ENCODE assay signal across 8 cellular contexts in genomic region chr10:37975407-37975991, GRCh38. TPM values are rescaled to one million over a fixed set of nuclear protein-coding genes. Genes with fewer than 3 reads are reported as not detected.
DNase-seq lines count a peak whose midpoint lies in the region; ATAC-seq and TF ChIP-seq lines count a peak whose summit lies in the region.

No MANE protein-coding gene starts in this region.

- H3K4me2 ChIP-seq in OCI-LY3 (ENCODE audit: low read length) (peak overlapping the region; percentile 85), mesenchymal stem cell (ENCODE audit: low read length, poor library complexity, severe bottlenecking) (peak overlapping the region; percentile 91)

- H3K4me3 ChIP-seq in heart right ventricle (peak overlapping the region; percentile 71 to 96 (median 89)), OCI-LY3 (ENCODE audit: low read length) (peak overlapping the region; percentile 96), mesenchymal stem cell (ENCODE audit: insufficient read depth in 1 of 2, low read depth in 1 of 2, low read length in 2 of 2) (peak overlapping the region in 1 of 2 experiments; percentile 94), upper lobe of left lung (peak overlapping the region; percentile 37 to 93 (median 68))

- no peak overlapping the region for H4K91ac ChIP-seq in mesenchymal stem cell (ENCODE audit: low read length)

- H3K23ac ChIP-seq in mesenchymal stem cell (ENCODE audit: low read length in 2 of 2): no peak overlapping the region

- intact Hi-C loops in heart right ventricle (cut with DNase I): loop anchor here in 6 of 10 donors (5.0 to 10.0 kb wide), 5 partner anchors 37 to 122 kb away; partner anchors contain the start of genes ZNF248 (in 5 of the 6), ZNF33A (in 1 of the 6) and ZNF37A (in 1 of the 6)
- intact Hi-C loops in Right ventricle myocardium inferior (cut with DNase I): loop anchor here (2.0 to 5.0 kb wide), 3 partner anchors 35 to 117 kb away; partner anchors contain the start of genes ZNF33A and ZNF37A

- peak overlapping the region; percentile 90 for H3K9ac ChIP-seq in OCI-LY3 (ENCODE audit: low read length)
- H3K9ac ChIP-seq in mesenchymal stem cell (ENCODE audit: low read length): peak overlapping the region; percentile 97

- H3K14ac ChIP-seq in mesenchymal stem cell (ENCODE audit: low read length in 2 of 2): peak overlapping the region in 1 of 2 experiments; percentile 91

- H2AK5ac ChIP-seq in mesenchymal stem cell (ENCODE audit: low read length, severe bottlenecking): no peak overlapping the region

- H3K79me1 ChIP-seq in mesenchymal stem cell (replicated peaks; ENCODE audit: low read length, poor library complexity, severe bottlenecking): peaks cover 13% of the 10 kb centered on the region

- H2BK120ac ChIP-seq in mesenchymal stem cell (ENCODE audit: low read depth, low read length): peak overlapping the region; percentile 19

- DNase-seq in heart right ventricle: no peak
- DNase-seq in Right ventricle myocardium inferior (ENCODE audit: missing footprints): no peak
- DNase-seq in cerebellar cortex (ENCODE audit: low spot score): peak; percentile 50
- DNase-seq in mesenchymal stem cell: peak; percentile 36
- DNase-seq in upper lobe of left lung: no peak
- no peak for DNase-seq in epidermal melanocyte (ENCODE audit: insufficient read length, low spot score)
- no peak for DNase-seq in SKM-1 treated with dmso at 0.1 percent for 144 hours (lab: John Stamatoyannopoulos, UW; ENCODE audit: unreplicated experiment)

- H2AFZ ChIP-seq in OCI-LY3 (ENCODE audit: low read depth, low read length): peak overlapping the region; percentile 82
- H2AFZ ChIP-seq in mesenchymal stem cell (ENCODE audit: low read depth, low read length): no peak overlapping the region

- H3K9me3 ChIP-seq in heart right ventricle: peaks cover 0 to 7% (median 0%) of the 10 kb centered on the region in 11 donors
- no peaks in the 10 kb centered on the region for H3K9me3 ChIP-seq in OCI-LY3 (ENCODE audit: insufficient read depth, low read length)
- no peaks in the 10 kb centered on the region for H3K9me3 ChIP-seq in mesenchymal stem cell (ENCODE audit: control insufficient read depth, low read length)
- no peaks in the 10 kb centered on the region for H3K9me3 ChIP-seq in upper lobe of left lung

- no peak overlapping the region for H2BK5ac ChIP-seq in mesenchymal stem cell (ENCODE audit: low read depth, low read length, poor library complexity, severe bottlenecking)

- H3K4ac ChIP-seq in mesenchymal stem cell (ENCODE audit: low read depth in 1 of 2, low read length in 2 of 2): peak overlapping the region in 1 of 2 experiments; percentile 32

- H2BK12ac ChIP-seq in mesenchymal stem cell (ENCODE audit: low read length in 2 of 2): no peak overlapping the region

- peak overlapping the region; percentile 2 to 52 for H3K18ac ChIP-seq in mesenchymal stem cell (ENCODE audit: low read depth in 1 of 2, low read length in 2 of 2)

- H3K27ac ChIP-seq in heart right ventricle (peak overlapping the region; percentile 90 to 100 (median 99)), OCI-LY3 (ENCODE audit: low read length) (peak overlapping the region; percentile 80), mesenchymal stem cell (ENCODE audit: low read length, poor library complexity, severe bottlenecking) (peak overlapping the region; percentile 4), upper lobe of left lung (peak overlapping the region; percentile 92 to 99 (median 98))

- TF ChIP-seq CTCF in heart right ventricle (IDR thresholded peaks at IDR 0.05): no peak
- no peak for TF ChIP-seq CTCF in OCI-LY3 (IDR thresholded peaks at IDR 0.05; ENCODE audit: low read depth, low read length)
- TF ChIP-seq CTCF in upper lobe of left lung (IDR thresholded peaks at IDR 0.05): no peak

- no peak for TF ChIP-seq EP300 in upper lobe of left lung (IDR thresholded peaks at IDR 0.05)

- TF ChIP-seq POLR2A in upper lobe of left lung (IDR thresholded peaks at IDR 0.05): no peak

- H3K27me3 ChIP-seq in heart right ventricle (no peaks in the 10 kb centered on the region), OCI-LY3 (ENCODE audit: low read depth, low read length) (no peaks in the 10 kb centered on the region), mesenchymal stem cell (ENCODE audit: control insufficient read depth in 1 of 2, insufficient read depth in 1 of 2, low read length in 2 of 2) (no peaks in the 10 kb centered on the region), upper lobe of left lung (no peaks in the 10 kb centered on the region)

- H4K8ac ChIP-seq in mesenchymal stem cell (ENCODE audit: low read length): peak overlapping the region; percentile 10

- ATAC-seq in heart right ventricle (no peak), Right ventricle myocardium inferior (no peak), upper lobe of left lung (ENCODE audit: low FRiP score in 2 of 2) (no peak)

- H3K79me2 ChIP-seq in OCI-LY3 (ENCODE audit: low read length): peaks cover 7% of the 10 kb centered on the region

- no peak overlapping the region for H2BK15ac ChIP-seq in mesenchymal stem cell (ENCODE audit: low read depth, poor library complexity, severe bottlenecking)

- H3K36me3 ChIP-seq in heart right ventricle: peaks cover 0 to 9% (median 4%) of the 10 kb centered on the region in 9 donors
- H3K36me3 ChIP-seq in OCI-LY3 (replicated peaks; ENCODE audit: low read depth, low read length): no peaks in the 10 kb centered on the region
- peaks cover 0 to 4% of the 10 kb centered on the region in 2 experiments for H3K36me3 ChIP-seq in mesenchymal stem cell (ENCODE audit: control insufficient read depth in 1 of 2, insufficient read depth in 2 of 2, low read depth in 1 of 2, low read length in 2 of 2)
- peaks cover 0 to 9% (median 0%) of the 10 kb centered on the region in 4 donors for H3K36me3 ChIP-seq in upper lobe of left lung

- H4K20me1 ChIP-seq in OCI-LY3 (ENCODE audit: insufficient read depth, low read length): no peaks in the 10 kb centered on the region

- WGBS in heart right ventricle, 2 donors: 22 to 29% methylated on average over 5 of the region's 5 CpGs
- WGBS in mesenchymal stem cell: 62% methylated on average over 4 of the region's 5 CpGs
- WGBS in upper lobe of left lung, 2 donors: 18 to 24% methylated on average over 5 of the region's 5 CpGs

- H3K4me1 ChIP-seq in heart right ventricle (peaks cover 0 to 20% (median 12%) of the 10 kb centered on the region in 9 donors), OCI-LY3 (ENCODE audit: low read length) (peaks cover 18% of the 10 kb centered on the region), mesenchymal stem cell (ENCODE audit: control insufficient read depth, insufficient read depth, low read depth, low read length) (no peaks in the 10 kb centered on the region), upper lobe of left lung (peaks cover 6 to 13% (median 10%) of the 10 kb centered on the region in 4 donors)

RNA-seq across cellular contexts. Expression of gene ZNF25, which starts 0.9 kb away (rescaled TPM):
- total RNA-seq in heart right ventricle: 10 to 100 TPM; 15.2 to 22.9 (median 20.4) TPM
- polyA plus RNA-seq in heart right ventricle: 1 to 10 TPM; 4.1 to 6.1 TPM
- total RNA-seq in Right ventricle myocardium inferior: 16.7 TPM
- polyA plus RNA-seq in mesenchymal stem cell (2013, experiment 1 of 2): 5.1 TPM
- 5.0 TPM for polyA plus RNA-seq in mesenchymal stem cell (2013, experiment 2 of 2)
- total RNA-seq in upper lobe of left lung: 10 to 100 TPM in 3 of 6 donors, 1 to 10 TPM in 3; 8.0 to 21.0 (median 11.1) TPM

RNA-seq across cellular contexts. Expression of gene ZNF33A, which starts 35.0 kb away (rescaled TPM):
- total RNA-seq in heart right ventricle (10 to 100 TPM; 16.8 to 27.7 (median 23.2) TPM), Right ventricle myocardium inferior (21.2 TPM), upper lobe of left lung (10 to 100 TPM; 20.0 to 49.1 (median 22.9) TPM)
- 10 to 100 TPM in 1 of 2 donors, 1 to 10 TPM in 1; 5.6 to 10.8 TPM for polyA plus RNA-seq in heart right ventricle
- 7.2 TPM for polyA plus RNA-seq in mesenchymal stem cell (2013, experiment 1 of 2)
- polyA plus RNA-seq in mesenchymal stem cell (2013, experiment 2 of 2): 6.9 TPM

Comparison
In these comparisons a context has a peak if more than half of its experiments do, and no peak if none do; other contexts are left out.
1. DNase-seq: peak in cerebellar cortex (single experiment) and mesenchymal stem cell (single experiment); none in heart right ventricle (0 of 2), Right ventricle myocardium inferior (single experiment), upper lobe of left lung (0 of 2), epidermal melanocyte (single experiment) and SKM-1 treated with dmso at 0.1 percent for 144 hours (single experiment).
2. H3K27ac ChIP-seq: peak in every context shown above with its lines; median percentile 99 in heart right ventricle; 98 in upper lobe of left lung; 80 in OCI-LY3; 4 in mesenchymal stem cell.